25 cellular contexts compared by ENCODE assay signal in genomic region chr16:80063028-80063767, GRCh38.
DNase-seq lines count a peak whose midpoint lies in the region; ATAC-seq and TF ChIP-seq lines count a peak whose summit lies in the region.
"Had no signal": no experiment of that assay in that cellular context is flagged by ENCODE, and none has a peak within 500 bp of the region (broad histone marks: within the 10 kb centered on the region; RNA-seq: fewer than 3 reads in every experiment).

No MANE protein-coding gene starts in this region.

- H3K4me3 ChIP-seq in right atrium auricular region, result no peak overlapping the region
- no peak overlapping the region for H3K4me3 ChIP-seq in choroid plexus epithelial cell (ENCODE audit: low read depth, low read length)
- no peak overlapping the region for H3K4me3 ChIP-seq in suprapubic skin
- H3K4me3 ChIP-seq: adrenal gland, cardiac muscle cell, skin epidermis had no signal

- H3K27me3 ChIP-seq in right atrium auricular region, result no peaks in the 10 kb centered on the region
- H3K27me3 ChIP-seq in suprapubic skin, result no peaks in the 10 kb centered on the region
- H3K27me3 ChIP-seq: adrenal gland had no signal

- TF ChIP-seq EP300 in suprapubic skin (IDR thresholded peaks at IDR 0.05), result no peak

- DNase-seq in Right ventricle myocardium superior (no peak), right atrium auricular region (ENCODE audit: low spot score) (no peak), choroid plexus epithelial cell (ENCODE audit: low read depth) (peak; percentile 69), mucosa of gallbladder (ENCODE audit: low spot score) (peak; percentile 20), GM13977 (ENCODE audit: low spot score) (no peak), suprapubic skin (ENCODE audit: low spot score in 2 of 2) (no peak)
- DNase-seq in T-helper 2 cell treated with Interferon-gamma antibody and Interleukin-4, amounts not matched to agents 5 μg/mL and 100 μg/mL, for 36 hours (ENCODE audit: low spot score), result no peak
- DNase-seq in activated T-helper 2 cell treated with anti-CD3 and anti-CD28 coated beads, Interferon-gamma antibody, Interleukin-2, Interleukin-4, amounts not matched to agents 10 μg/mL and 5 μg/mL and 100 μg/mL, durations not matched to agents 14 hours and 24 hours and 36 hours (ENCODE audit: low spot score), result no peak
- DNase-seq: activated CD4-positive, alpha-beta memory T cell treated with anti-CD3 and anti-CD28 coated beads, Interleukin-2, amount 10 ng/mL, durations not matched to agents 7 days and 5 days; activated CD4-positive, CD25-positive, alpha-beta regulatory T cell; adrenal gland; foreskin keratinocyte; hypothalamus; islet precursor cell; KG1; NCI-H2029; NK-92 treated with Interleukin-12 subunit alpha and Interleukin-12 subunit beta, amount 100 ng/mL, for 24 hours; stimulated activated CD4-positive, alpha-beta T cell treated with anti-CD3 and anti-CD28 coated beads, Interleukin-4, amount 100 ng/mL, for 1 hour; stimulated activated naive CD8-positive, alpha-beta T cell treated with anti-CD3 and anti-CD28 coated beads, Interleukin-15, amount 100 ng/mL, for 72 hours; T-helper 9 cell had no signal

- TF ChIP-seq POLR2A in suprapubic skin (IDR thresholded peaks at IDR 0.05), result no peak

- 59% methylated on average over 9 of the region's 9 CpGs for WGBS in suprapubic skin

- ATAC-seq in Right ventricle myocardium superior (ENCODE audit: poor library complexity), result peak; percentile 59
- ATAC-seq: foreskin keratinocyte; natural killer cell treated with Interleukin-12 subunit alpha and Interleukin-12 subunit beta and Interleukin-15 and Interleukin-18, amount 100 ng/mL, for 72 hours; stimulated activated naive CD8-positive, alpha-beta T cell treated with anti-CD3 and anti-CD28 coated beads, Interleukin-15, amount 100 ng/mL, for 72 hours had no signal

- no peaks in the 10 kb centered on the region for H3K36me3 ChIP-seq in right atrium auricular region
- no peaks in the 10 kb centered on the region for H3K36me3 ChIP-seq in suprapubic skin
- H3K36me3 ChIP-seq: adrenal gland, cardiac muscle cell had no signal

- no peak overlapping the region for H3K4me3 Mint-ChIP-seq in T-helper 2 cell treated with Interferon-gamma antibody and Interleukin-4, amounts not matched to agents 5 μg/mL and 100 μg/mL, for 36 hours
- no peak overlapping the region for H3K4me3 Mint-ChIP-seq in activated T-helper 2 cell treated with anti-CD3 and anti-CD28 coated beads, Interferon-gamma antibody, Interleukin-2, Interleukin-4, amounts not matched to agents 10 μg/mL and 5 μg/mL and 100 μg/mL, durations not matched to agents 14 hours and 24 hours and 36 hours (ENCODE audit: low read depth)
- H3K4me3 Mint-ChIP-seq: activated CD4-positive, alpha-beta memory T cell treated with anti-CD3 and anti-CD28 coated beads, Interleukin-2, amount 10 ng/mL, durations not matched to agents 7 days and 5 days; natural killer cell treated with Interleukin-12 subunit alpha and Interleukin-12 subunit beta and Interleukin-15 and Interleukin-18, amount 100 ng/mL, for 72 hours; stimulated activated naive CD8-positive, alpha-beta T cell treated with anti-CD3 and anti-CD28 coated beads, Interleukin-15, amount 100 ng/mL, for 72 hours had no signal

- H3K4me1 Mint-ChIP-seq in T-helper 2 cell treated with Interferon-gamma antibody and Interleukin-4, amounts not matched to agents 5 μg/mL and 100 μg/mL, for 36 hours (ENCODE audit: low read depth), result no peaks in the 10 kb centered on the region
- H3K4me1 Mint-ChIP-seq in activated T-helper 2 cell treated with anti-CD3 and anti-CD28 coated beads, Interferon-gamma antibody, Interleukin-2, Interleukin-4, amounts not matched to agents 10 μg/mL and 5 μg/mL and 100 μg/mL, durations not matched to agents 14 hours and 24 hours and 36 hours (ENCODE audit: low read depth), result no peaks in the 10 kb centered on the region
- H3K4me1 Mint-ChIP-seq: activated CD4-positive, alpha-beta memory T cell treated with anti-CD3 and anti-CD28 coated beads, Interleukin-2, amount 10 ng/mL, durations not matched to agents 7 days and 5 days; stimulated activated naive CD8-positive, alpha-beta T cell treated with anti-CD3 and anti-CD28 coated beads, Interleukin-15, amount 100 ng/mL, for 72 hours had no signal

- in situ Hi-C loops in GM13977 (cut with MboI; ENCODE audit: low pct_unique_long_range_greater_than_20kb, low sequenced_read_pairs, unreplicated experiment), result no loop called here

- intact Hi-C loops in Right ventricle myocardium superior (cut with DNase I), result no loop called here
- intact Hi-C loops in activated T-helper 2 cell treated with anti-CD3 and anti-CD28 coated beads, Interferon-gamma antibody, Interleukin-2, Interleukin-4, amounts not matched to agents 10 μg/mL and 5 μg/mL and 100 μg/mL, durations not matched to agents 14 hours and 24 hours and 36 hours (cut with micrococcal nuclease), result no loop called here

- no peaks in the 10 kb centered on the region for H3K27me3 Mint-ChIP-seq in T-helper 2 cell treated with Interferon-gamma antibody and Interleukin-4, amounts not matched to agents 5 μg/mL and 100 μg/mL, for 36 hours (ENCODE audit: low read depth)
- H3K27me3 Mint-ChIP-seq in activated T-helper 2 cell treated with anti-CD3 and anti-CD28 coated beads, Interferon-gamma antibody, Interleukin-2, Interleukin-4, amounts not matched to agents 10 μg/mL and 5 μg/mL and 100 μg/mL, durations not matched to agents 14 hours and 24 hours and 36 hours (ENCODE audit: low read depth), result no peaks in the 10 kb centered on the region
- H3K27me3 Mint-ChIP-seq: stimulated activated naive CD8-positive, alpha-beta T cell treated with anti-CD3 and anti-CD28 coated beads, Interleukin-15, amount 100 ng/mL, for 72 hours had no signal

- no peaks in the 10 kb centered on the region for H3K9me3 Mint-ChIP-seq in T-helper 2 cell treated with Interferon-gamma antibody and Interleukin-4, amounts not matched to agents 5 μg/mL and 100 μg/mL, for 36 hours
- H3K9me3 Mint-ChIP-seq in activated T-helper 2 cell treated with anti-CD3 and anti-CD28 coated beads, Interferon-gamma antibody, Interleukin-2, Interleukin-4, amounts not matched to agents 10 μg/mL and 5 μg/mL and 100 μg/mL, durations not matched to agents 14 hours and 24 hours and 36 hours, result no peaks in the 10 kb centered on the region
- H3K9me3 Mint-ChIP-seq: activated CD4-positive, alpha-beta memory T cell treated with anti-CD3 and anti-CD28 coated beads, Interleukin-2, amount 10 ng/mL, durations not matched to agents 7 days and 5 days; natural killer cell treated with Interleukin-12 subunit alpha and Interleukin-12 subunit beta and Interleukin-15 and Interleukin-18, amount 100 ng/mL, for 72 hours; stimulated activated naive CD8-positive, alpha-beta T cell treated with anti-CD3 and anti-CD28 coated beads, Interleukin-15, amount 100 ng/mL, for 72 hours had no signal

- H3K36me3 Mint-ChIP-seq in T-helper 2 cell treated with Interferon-gamma antibody and Interleukin-4, amounts not matched to agents 5 μg/mL and 100 μg/mL, for 36 hours (ENCODE audit: low read depth), result no peaks in the 10 kb centered on the region
- H3K36me3 Mint-ChIP-seq in activated T-helper 2 cell treated with anti-CD3 and anti-CD28 coated beads, Interferon-gamma antibody, Interleukin-2, Interleukin-4, amounts not matched to agents 10 μg/mL and 5 μg/mL and 100 μg/mL, durations not matched to agents 14 hours and 24 hours and 36 hours (ENCODE audit: low read depth), result no peaks in the 10 kb centered on the region
- H3K36me3 Mint-ChIP-seq: natural killer cell treated with Interleukin-12 subunit alpha and Interleukin-12 subunit beta and Interleukin-15 and Interleukin-18, amount 100 ng/mL, for 72 hours had no signal

- H3K27ac Mint-ChIP-seq in T-helper 2 cell treated with Interferon-gamma antibody and Interleukin-4, amounts not matched to agents 5 μg/mL and 100 μg/mL, for 36 hours, result no peak overlapping the region
- no peak overlapping the region for H3K27ac Mint-ChIP-seq in activated T-helper 2 cell treated with anti-CD3 and anti-CD28 coated beads, Interferon-gamma antibody, Interleukin-2, Interleukin-4, amounts not matched to agents 10 μg/mL and 5 μg/mL and 100 μg/mL, durations not matched to agents 14 hours and 24 hours and 36 hours
- H3K27ac Mint-ChIP-seq: activated CD4-positive, alpha-beta memory T cell treated with anti-CD3 and anti-CD28 coated beads, Interleukin-2, amount 10 ng/mL, durations not matched to agents 7 days and 5 days; natural killer cell treated with Interleukin-12 subunit alpha and Interleukin-12 subunit beta and Interleukin-15 and Interleukin-18, amount 100 ng/mL, for 72 hours; stimulated activated naive CD8-positive, alpha-beta T cell treated with anti-CD3 and anti-CD28 coated beads, Interleukin-15, amount 100 ng/mL, for 72 hours had no signal

- TF ChIP-seq CTCF in right atrium auricular region (IDR thresholded peaks at IDR 0.05), result no peak
- TF ChIP-seq CTCF in choroid plexus epithelial cell (conservative IDR thresholded peaks at IDR 0.05; ENCODE audit: low read depth, low read length), result no peak
- no peak for TF ChIP-seq CTCF in GM13977 (IDR thresholded peaks at IDR 0.05; ENCODE audit: extremely low read depth, insufficient read depth, missing control alignments)
- TF ChIP-seq CTCF in suprapubic skin (IDR thresholded peaks at IDR 0.05), result no peak

- H3K9me3 ChIP-seq in right atrium auricular region (no peaks in the 10 kb centered on the region), suprapubic skin (no peaks in the 10 kb centered on the region)
- H3K9me3 ChIP-seq: adrenal gland had no signal

- H3K4me1 ChIP-seq in right atrium auricular region (peaks cover 0 to 4% of the 10 kb centered on the region in 2 donors), suprapubic skin (peaks cover 19% of the 10 kb centered on the region)
- H3K4me1 ChIP-seq: adrenal gland, foreskin keratinocyte had no signal

- H3K27ac ChIP-seq in right atrium auricular region (no peak overlapping the region), suprapubic skin (no peak overlapping the region)
- H3K27ac ChIP-seq: C4-2B, cardiac muscle cell, epithelial cell of prostate, foreskin keratinocyte had no signal

Comparison
In these comparisons a context has a peak if more than half of its experiments do, and no peak if none do; other contexts are left out.
1. DNase-seq: peak in choroid plexus epithelial cell (single experiment) and mucosa of gallbladder (single experiment); none in Right ventricle myocardium superior (single experiment), right atrium auricular region (single experiment), T-helper 2 cell treated with Interferon-gamma antibody and Interleukin-4, amounts not matched to agents 5 μg/mL and 100 μg/mL, for 36 hours (single experiment), activated T-helper 2 cell treated with anti-CD3 and anti-CD28 coated beads, Interferon-gamma antibody, Interleukin-2, Interleukin-4, amounts not matched to agents 10 μg/mL and 5 μg/mL and 100 μg/mL, durations not matched to agents 14 hours and 24 hours and 36 hours (single experiment), GM13977 (single experiment) and suprapubic skin (0 of 2).